ENCODE assay signal across 15 cellular contexts in genomic region chr4:39658756-39659155, GRCh38. TPM values are rescaled to one million over a fixed set of nuclear protein-coding genes. Genes with fewer than 3 reads are reported as not detected.
A peak's percentile ranks its signal among the peaks of the same experiment; 100 is the strongest.
DNase-seq lines count a peak whose midpoint lies in the region; ATAC-seq and TF ChIP-seq lines count a peak whose summit lies in the region.
"Had no signal": no experiment of that assay in that cellular context is flagged by ENCODE, and none has a peak within 500 bp of the region (broad histone marks: within the 10 kb centered on the region; RNA-seq: fewer than 3 reads in every experiment).

No MANE protein-coding gene starts in this region.

- TF ChIP-seq CTCF in MCF 10A (IDR thresholded peaks at IDR 0.05; ENCODE audit: unreplicated experiment) = peak; percentile 31
- no peak for TF ChIP-seq CTCF in breast epithelium (IDR thresholded peaks at IDR 0.05)
- TF ChIP-seq CTCF in WI38 (IDR thresholded peaks at IDR 0.05; ENCODE audit: low read depth, low read length) = peak; percentile 11; the same call in 1 of the 2 replicates
- peak; percentile 64 for TF ChIP-seq CTCF in fibroblast of mammary gland (conservative IDR thresholded peaks at IDR 0.05; ENCODE audit: control insufficient read depth, insufficient read depth, low read depth, low read length)
- TF ChIP-seq CTCF in transverse colon (IDR thresholded peaks at IDR 0.05) = peak in 3 of 5 experiments; percentile 17 to 25 (median 19)
- TF ChIP-seq CTCF in spleen (IDR thresholded peaks at IDR 0.05 in 8 of 11, conservative IDR thresholded peaks at IDR 0.05 in 3 of 11) = peak in 2 of 11 experiments; percentile 17

- H3K9me3 ChIP-seq in breast epithelium = no peaks in the 10 kb centered on the region
- H3K9me3 ChIP-seq in transverse colon = no peaks in the 10 kb centered on the region
- no peaks in the 10 kb centered on the region for H3K9me3 ChIP-seq in spleen
- H3K9me3 ChIP-seq: tibial nerve had no signal

- TF ChIP-seq POLR2A in breast epithelium (IDR thresholded peaks at IDR 0.05) = no peak
- no peak for TF ChIP-seq POLR2A in transverse colon (IDR thresholded peaks at IDR 0.05)
- TF ChIP-seq POLR2A in spleen (IDR thresholded peaks at IDR 0.05) = no peak

- in situ Hi-C loops in transverse colon (cut with MboI; ENCODE audit: low pct_ligation_motif_present in 1 of 4, low pct_unique_long_range_greater_than_20kb in 1 of 4, low sequenced_read_pairs in 3 of 4) = no loop called here

- H3K9me3 Mint-ChIP-seq in MCF 10A (ENCODE audit: unreplicated experiment) = no peaks in the 10 kb centered on the region
- H3K9me3 Mint-ChIP-seq: activated naive CD4-positive, alpha-beta T cell treated with anti-CD3 and anti-CD28 coated beads for 36 hours; nephron had no signal

- no peaks in the 10 kb centered on the region for H3K36me3 Mint-ChIP-seq in MCF 10A (ENCODE audit: insufficient read depth, unreplicated experiment)

- no peak for TF ChIP-seq EP300 in transverse colon (IDR thresholded peaks at IDR 0.05; ENCODE audit: low read depth)

- CTCF ChIA-PET in MCF 10A (lab: Yijun Ruan, JAX) = interaction anchor here (0.6 to 1.6 kb wide), 6 partner anchors 17 to 192 kb away, joined by 3 to 7 read pairs (median 3); no protein-coding TSS in a partner anchor

- POLR2A ChIA-PET in MCF 10A (lab: Yijun Ruan, JAX) = interaction anchor here (5.1 kb wide), 1 partner anchor 20 kb away, joined by 29 read pairs; the partner anchor contains the start of gene SMIM14

- no TSS peak for BruUV-seq in MCF 10A (replicated peaks; lab: Mats Ljungman, UMichigan)

- H3K4me1 Mint-ChIP-seq in MCF 10A (ENCODE audit: insufficient read depth, unreplicated experiment) = peaks cover 17% of the 10 kb centered on the region
- H3K4me1 Mint-ChIP-seq: nephron had no signal

- H3K27ac Mint-ChIP-seq in MCF 10A (ENCODE audit: low read depth, unreplicated experiment) = no peak overlapping the region
- H3K27ac Mint-ChIP-seq: activated naive CD4-positive, alpha-beta T cell treated with anti-CD3 and anti-CD28 coated beads for 36 hours; nephron had no signal

- H3K27me3 ChIP-seq in breast epithelium (no peaks in the 10 kb centered on the region), transverse colon (no peaks in the 10 kb centered on the region), spleen (replicated peaks in 1 of 7) (no peaks in the 10 kb centered on the region)
- H3K27me3 ChIP-seq: tibial nerve had no signal

- H3K36me3 ChIP-seq in breast epithelium (no peaks in the 10 kb centered on the region), transverse colon (no peaks in the 10 kb centered on the region), spleen (no peaks in the 10 kb centered on the region)
- H3K36me3 ChIP-seq: tibial nerve had no signal

- H3K4me3 ChIP-seq in breast epithelium (no peak overlapping the region), WI38 (ENCODE audit: low read depth, low read length) (no peak overlapping the region), fibroblast of mammary gland (ENCODE audit: control insufficient read depth, low read depth, low read length) (no peak overlapping the region), transverse colon (no peak overlapping the region), spleen (no peak overlapping the region)
- H3K4me3 ChIP-seq: skin epidermis, tibial nerve had no signal

- ATAC-seq in HG02571 (IDR thresholded peaks at IDR 0.05; ENCODE audit: unreplicated experiment) = no peak
- ATAC-seq in HG02884 (IDR thresholded peaks at IDR 0.05; ENCODE audit: unreplicated experiment) = no peak

- H3K4me3 Mint-ChIP-seq in MCF 10A (ENCODE audit: unreplicated experiment) = no peak overlapping the region
- H3K4me3 Mint-ChIP-seq: activated naive CD4-positive, alpha-beta T cell treated with anti-CD3 and anti-CD28 coated beads for 36 hours; nephron had no signal

- H3K4me1 ChIP-seq in breast epithelium = no peaks in the 10 kb centered on the region
- peaks cover 0 to 7% (median 0%) of the 10 kb centered on the region in 4 donors for H3K4me1 ChIP-seq in transverse colon
- H3K4me1 ChIP-seq in spleen = peaks cover 0 to 19% (median 4%) of the 10 kb centered on the region in 6 donors
- H3K4me1 ChIP-seq: tibial nerve had no signal

- H3K27me3 Mint-ChIP-seq in MCF 10A (ENCODE audit: insufficient read depth, unreplicated experiment) = no peaks in the 10 kb centered on the region

- intact Hi-C loops in MCF 10A (cut with micrococcal nuclease) (loop anchor here (1.0 kb wide), 1 partner anchor 189 kb away; no protein-coding TSS in a partner anchor), breast epithelium (cut with DNase I; ENCODE audit: low total_unique reads) (no loop called here), transverse colon (cut with DNase I; ENCODE audit: low total_unique reads) (no loop called here), spleen (cut with DNase I; ENCODE audit: low total_unique reads) (no loop called here)

- DNase-seq in MCF 10A (ENCODE audit: unreplicated experiment) = no peak
- no peak for DNase-seq in breast epithelium (ENCODE audit: low spot score in 2 of 2)
- DNase-seq in fibroblast of mammary gland (ENCODE audit: low read depth) = peak; percentile 38
- no peak for DNase-seq in transverse colon
- no peak for DNase-seq in spleen
- DNase-seq: activated naive CD4-positive, alpha-beta T cell treated with anti-CD3 and anti-CD28 coated beads for 36 hours; DMS 273 treated with DMSO at 0.1 percent for 48 hours; NCI-H1105; NCI-H446 treated with DMSO at 0.1 percent for 48 hours had no signal

- whole genome bisulfite sequencing in transverse colon (ENCODE audit: low coverage in 1 of 2), 2 donors = 60 to 80% methylated on average over 1 to 3 of the region's 3 CpGs
- 86 to 90% (median 89%) methylated on average over 3 of the region's 3 CpGs for WGBS in spleen, 5 donors

- H3K27ac ChIP-seq in breast epithelium (no peak overlapping the region), transverse colon (no peak overlapping the region), spleen (no peak overlapping the region)
- H3K27ac ChIP-seq: tibial nerve had no signal

RNA-seq across cellular contexts. Expression of gene SMIM14, which starts 20.1 kb away (rescaled TPM):
- total RNA-seq in MCF 10A (2022) (27.3 and 36.0 TPM in 2 replicates), breast epithelium (10 to 100 TPM; 38.7 to 71.0 (median 43.6) TPM), transverse colon (100 to 1,000 TPM in 1 of 4 donors, 10 to 100 TPM in 3; 23.1 to 103 (median 72.4) TPM), spleen (10 to 100 TPM; 33.4 to 77.5 (median 55.3) TPM)
- polyA plus RNA-seq in spleen = 100 to 1,000 TPM in 2 of 3 donors, 10 to 100 TPM in 1; 96.5 to 111 (median 108) TPM

RNA-seq across cellular contexts. Expression of gene UBE2K, which starts 39.2 kb away (rescaled TPM):
- total RNA-seq in MCF 10A (2022) (117 and 121 TPM in 2 replicates), breast epithelium (10 to 100 TPM; 28.5 to 31.0 (median 29.9) TPM), transverse colon (10 to 100 TPM; 18.9 to 48.6 (median 37.3) TPM), spleen (10 to 100 TPM; 22.7 to 48.8 (median 40.1) TPM)
- 10 to 100 TPM; 26.5 to 27.4 (median 26.9) TPM for polyA plus RNA-seq in spleen

Comparison
In these comparisons a context has a peak if more than half of its experiments do, and no peak if none do; other contexts are left out.
1. CTCF ChIP-seq: peak in MCF 10A (single experiment), WI38 (single experiment), fibroblast of mammary gland (single experiment) and transverse colon (3 of 5); none in breast epithelium (0 of 3).